In the genomic region with DNA sequence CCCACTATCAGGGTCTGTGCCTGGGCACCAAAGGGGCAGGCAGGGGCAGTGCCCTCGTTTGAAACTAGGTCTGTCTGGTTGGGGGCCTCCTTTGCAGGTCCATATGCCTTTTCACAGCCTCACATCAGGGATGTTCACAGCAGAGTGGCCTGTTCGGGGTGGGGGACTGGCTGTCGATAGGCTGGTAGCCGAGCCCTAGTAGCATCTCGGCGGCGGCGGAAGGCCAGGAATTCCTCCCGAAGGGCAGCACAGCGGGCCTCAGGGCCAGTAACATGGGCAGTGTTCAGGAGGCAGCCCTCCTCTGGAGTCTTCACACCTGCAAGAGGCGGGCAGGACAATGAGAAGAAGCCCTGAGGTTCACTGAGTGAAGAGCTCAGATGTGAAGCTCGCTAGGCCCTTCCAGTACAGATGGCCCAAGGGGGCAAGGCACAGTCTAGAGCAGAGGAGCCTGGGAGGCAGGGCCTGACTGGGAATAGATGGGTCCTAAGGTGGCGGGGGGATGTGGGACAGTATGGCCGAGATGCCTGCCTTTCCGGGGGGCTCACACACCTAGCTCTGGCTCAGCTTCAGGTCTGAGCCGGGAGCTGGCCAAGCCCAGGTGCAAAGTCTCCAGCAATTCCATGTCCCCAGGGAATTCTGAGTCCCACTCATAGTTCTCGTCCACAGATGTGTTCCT, we compare ENCODE assay signal across 1 cellular context.
TF ChIP-seq lines count a peak whose summit lies in the region.

No MANE protein-coding gene starts in this region.

TF ChIP-seq in GM12878, 131 proteins besides CTCF, POLR2A, EP300 and RAD21:
- TF ChIP-seq, protein P1, sequence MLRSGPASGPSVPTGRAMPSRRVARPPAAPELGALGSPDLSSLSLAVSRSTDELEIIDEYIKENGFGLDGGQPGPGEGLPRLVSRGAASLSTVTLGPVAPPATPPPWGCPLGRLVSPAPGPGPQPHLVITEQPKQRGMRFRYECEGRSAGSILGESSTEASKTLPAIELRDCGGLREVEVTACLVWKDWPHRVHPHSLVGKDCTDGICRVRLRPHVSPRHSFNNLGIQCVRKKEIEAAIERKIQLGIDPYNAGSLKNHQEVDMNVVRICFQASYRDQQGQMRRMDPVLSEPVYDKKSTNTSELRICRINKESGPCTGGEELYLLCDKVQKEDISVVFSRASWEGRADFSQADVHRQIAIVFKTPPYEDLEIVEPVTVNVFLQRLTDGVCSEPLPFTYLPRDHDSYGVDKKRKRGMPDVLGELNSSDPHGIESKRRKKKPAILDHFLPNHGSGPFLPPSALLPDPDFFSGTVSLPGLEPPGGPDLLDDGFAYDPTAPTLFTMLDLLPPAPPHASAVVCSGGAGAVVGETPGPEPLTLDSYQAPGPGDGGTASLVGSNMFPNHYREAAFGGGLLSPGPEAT (IDR thresholded peaks at IDR 0.05; ENCODE audit: low read depth), result no peak
- TF ChIP-seq SUPT20H (IDR thresholded peaks at IDR 0.05; ENCODE audit: borderline replicate concordance, control insufficient read depth, low read depth, low read length) (no peak), MEF2B (IDR thresholded peaks at IDR 0.05; ENCODE audit: partially characterized antibody, poor library complexity, severe bottlenecking) (peak; percentile 34)
